1 cellular context compared by ENCODE assay signal in the genomic region with DNA sequence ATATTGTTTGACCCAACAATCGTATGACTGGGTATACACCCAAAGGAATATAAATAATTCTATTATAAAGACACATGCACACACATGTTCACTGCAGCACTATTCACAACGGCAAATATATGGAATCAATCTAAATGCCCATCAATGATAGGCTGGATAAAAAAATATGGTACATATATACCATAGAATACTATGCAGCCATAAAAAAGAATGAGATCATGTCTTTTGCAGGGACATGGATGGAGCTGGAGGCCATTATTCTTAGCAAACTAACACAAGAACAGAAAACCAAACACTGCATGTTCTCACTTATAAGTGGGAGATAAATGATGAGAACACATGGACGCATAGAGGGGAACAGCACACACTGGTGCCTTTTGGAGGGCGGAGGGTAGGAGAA.
TF ChIP-seq lines count a peak whose summit lies in the region.

No MANE protein-coding gene starts in this region.

TF ChIP-seq in SK-N-SH treated with all-trans-retinoic acid at 6 μM for 48 hours, 23 proteins besides CTCF, POLR2A, EP300 and RAD21:
- TF ChIP-seq ZNF8 (CRISPR knock-in tag; IDR thresholded peaks at IDR 0.05) = peak; percentile 22; the same call in 1 of the 2 replicates
